Comparison of ENCODE assay signal across 12 cellular contexts in genomic region chr3:39166134-39166710, GRCh38. TPM values are rescaled to one million over a fixed set of nuclear protein-coding genes. Genes with fewer than 3 reads are reported as not detected.
DNase-seq lines count a peak whose midpoint lies in the region; ATAC-seq and TF ChIP-seq lines count a peak whose summit lies in the region.
"Had no signal": no experiment of that assay in that cellular context is flagged by ENCODE, and none has a peak within 500 bp of the region (broad histone marks: within the 10 kb centered on the region; RNA-seq: fewer than 3 reads in every experiment).

No MANE protein-coding gene starts in this region.

- no peak overlapping the region for H3K27ac Mint-ChIP-seq in activated CD8-positive, alpha-beta T cell treated with anti-CD3 and anti-CD28 coated beads for 36 hours
- no peak overlapping the region for H3K27ac Mint-ChIP-seq in activated CD8-positive, alpha-beta T cell treated with anti-CD3 and anti-CD28 coated beads, Interleukin-2, amount 10 ng/mL, durations not matched to agents 7 days and 5 days
- H3K27ac Mint-ChIP-seq: H9 had no signal

- H3K4me3 ChIP-seq in hepatocyte (no peak overlapping the region), vagina (no peak overlapping the region), transverse colon (no peak overlapping the region)

- H3K36me3 ChIP-seq in hepatocyte (replicated peaks; ENCODE audit: insufficient read depth, low read depth) (no peaks in the 10 kb centered on the region), vagina (no peaks in the 10 kb centered on the region), transverse colon (no peaks in the 10 kb centered on the region)

- no peaks in the 10 kb centered on the region for H3K9me2 ChIP-seq in hepatocyte (replicated peaks; ENCODE audit: insufficient read depth)

- WGBS in hepatocyte (ENCODE audit: low lambda C conversion rate, missing lambda C conversion rate) = 56% methylated on average over 3 of the region's 3 CpGs
- 51 to 77% methylated on average over 3 of the region's 3 CpGs for WGBS in transverse colon (ENCODE audit: low coverage in 1 of 2), 2 donors

- no peak for TF ChIP-seq EP300 in transverse colon (IDR thresholded peaks at IDR 0.05; ENCODE audit: low read depth)

- intact Hi-C loops in activated CD8-positive, alpha-beta T cell treated with anti-CD3 and anti-CD28 coated beads for 36 hours (cut with micrococcal nuclease) = no loop called here
- intact Hi-C loops in vagina (cut with DNase I) (no loop called here), transverse colon (cut with DNase I; ENCODE audit: low total_unique reads) (no loop called here)

- no peak overlapping the region for H3K4me3 Mint-ChIP-seq in activated CD8-positive, alpha-beta T cell treated with anti-CD3 and anti-CD28 coated beads for 36 hours
- H3K4me3 Mint-ChIP-seq in activated CD8-positive, alpha-beta T cell treated with anti-CD3 and anti-CD28 coated beads, Interleukin-2, amount 10 ng/mL, durations not matched to agents 7 days and 5 days = no peak overlapping the region
- H3K4me3 Mint-ChIP-seq: H9 had no signal

- CTCF ChIA-PET in activated CD8-positive, alpha-beta T cell treated with anti-CD3 and anti-CD28 coated beads for 36 hours (lab: Charles Lee) = interaction anchor here (0.6 to 3.1 kb wide), 2 partner anchors 18 to 122 kb away, joined by 3 to 14 read pairs; no protein-coding TSS in a partner anchor
- CTCF ChIA-PET in activated CD8-positive, alpha-beta T cell treated with anti-CD3 and anti-CD28 coated beads, Interleukin-2, amount 10 ng/mL, durations not matched to agents 7 days and 5 days (lab: Charles Lee) = interaction anchor here (1.0 to 2.8 kb wide), 5 partner anchors 10 to 122 kb away, joined by 3 to 9 read pairs (median 6); no protein-coding TSS in a partner anchor

- peak; percentile 55 for ATAC-seq in activated CD8-positive, alpha-beta T cell treated with anti-CD3 and anti-CD28 coated beads for 36 hours
- ATAC-seq in activated CD8-positive, alpha-beta T cell treated with anti-CD3 and anti-CD28 coated beads, Interleukin-2, amount 10 ng/mL, durations not matched to agents 7 days and 5 days = no peak
- ATAC-seq in HG03095 (IDR thresholded peaks at IDR 0.05; ENCODE audit: unreplicated experiment) (no peak), HG02642 (IDR thresholded peaks at IDR 0.05; ENCODE audit: poor library complexity, unreplicated experiment) (no peak)

- H3K27ac ChIP-seq in hepatocyte (peak overlapping the region; percentile 74), vagina (peak overlapping the region; percentile 12), transverse colon (peak overlapping the region in 1 of 4 donors; percentile 5)
- H3K27ac ChIP-seq: C4-2B had no signal

- H3K79me2 ChIP-seq in hepatocyte = no peaks in the 10 kb centered on the region

- TF ChIP-seq POLR2A in vagina (IDR thresholded peaks at IDR 0.05) (no peak), transverse colon (IDR thresholded peaks at IDR 0.05) (no peak)

- POLR2A ChIA-PET in activated CD8-positive, alpha-beta T cell treated with anti-CD3 and anti-CD28 coated beads for 36 hours (lab: Charles Lee) = interaction anchor here (1.0 to 1.5 kb wide), 3 partner anchors 10 to 102 kb away, joined by 3 to 4 read pairs (median 3); no protein-coding TSS in a partner anchor
- POLR2A ChIA-PET in activated CD8-positive, alpha-beta T cell treated with anti-CD3 and anti-CD28 coated beads, Interleukin-2, amount 10 ng/mL, durations not matched to agents 7 days and 5 days (lab: Charles Lee) = no interaction called here

- H3K4me1 ChIP-seq in hepatocyte (ENCODE audit: insufficient read depth) = no peaks in the 10 kb centered on the region
- H3K4me1 ChIP-seq in vagina = no peaks in the 10 kb centered on the region
- no peaks in the 10 kb centered on the region for H3K4me1 ChIP-seq in transverse colon

- H3K27me3 Mint-ChIP-seq in activated CD8-positive, alpha-beta T cell treated with anti-CD3 and anti-CD28 coated beads for 36 hours = no peaks in the 10 kb centered on the region
- H3K27me3 Mint-ChIP-seq in activated CD8-positive, alpha-beta T cell treated with anti-CD3 and anti-CD28 coated beads, Interleukin-2, amount 10 ng/mL, durations not matched to agents 7 days and 5 days (ENCODE audit: low read depth) = no peaks in the 10 kb centered on the region

- TF ChIP-seq CTCF in activated CD8-positive, alpha-beta T cell treated with anti-CD3 and anti-CD28 coated beads for 36 hours (IDR thresholded peaks at IDR 0.05) = no peak
- TF ChIP-seq CTCF in hepatocyte (IDR thresholded peaks at IDR 0.05; ENCODE audit: poor library complexity) (no peak), vagina (IDR thresholded peaks at IDR 0.05) (no peak), transverse colon (IDR thresholded peaks at IDR 0.05) (no peak)

- H3K36me3 Mint-ChIP-seq in activated CD8-positive, alpha-beta T cell treated with anti-CD3 and anti-CD28 coated beads for 36 hours (ENCODE audit: low read depth) = no peaks in the 10 kb centered on the region
- no peaks in the 10 kb centered on the region for H3K36me3 Mint-ChIP-seq in activated CD8-positive, alpha-beta T cell treated with anti-CD3 and anti-CD28 coated beads, Interleukin-2, amount 10 ng/mL, durations not matched to agents 7 days and 5 days (ENCODE audit: low read depth)

- H2AFZ ChIP-seq in hepatocyte = no peak overlapping the region

- no peaks in the 10 kb centered on the region for H4K20me1 ChIP-seq in hepatocyte (ENCODE audit: insufficient read depth, poor library complexity, severe bottlenecking)

- H3K9me3 ChIP-seq in hepatocyte (ENCODE audit: low read depth) (no peaks in the 10 kb centered on the region), vagina (no peaks in the 10 kb centered on the region), transverse colon (no peaks in the 10 kb centered on the region)

- no peaks in the 10 kb centered on the region for H3K27me3 ChIP-seq in hepatocyte
- H3K27me3 ChIP-seq in vagina = no peaks in the 10 kb centered on the region
- H3K27me3 ChIP-seq in transverse colon = no peaks in the 10 kb centered on the region

- no peak overlapping the region for H3K4me2 ChIP-seq in hepatocyte

- in situ Hi-C loops in transverse colon (cut with MboI; ENCODE audit: low pct_ligation_motif_present in 1 of 4, low pct_unique_long_range_greater_than_20kb in 1 of 4, low sequenced_read_pairs in 3 of 4) = no loop called here

- no peaks in the 10 kb centered on the region for H3K9me3 Mint-ChIP-seq in activated CD8-positive, alpha-beta T cell treated with anti-CD3 and anti-CD28 coated beads for 36 hours
- no peaks in the 10 kb centered on the region for H3K9me3 Mint-ChIP-seq in activated CD8-positive, alpha-beta T cell treated with anti-CD3 and anti-CD28 coated beads, Interleukin-2, amount 10 ng/mL, durations not matched to agents 7 days and 5 days (ENCODE audit: insufficient read depth)

- peak; percentile 1 for DNase-seq in activated CD8-positive, alpha-beta T cell treated with anti-CD3 and anti-CD28 coated beads for 36 hours
- DNase-seq in activated CD8-positive, alpha-beta T cell treated with anti-CD3 and anti-CD28 coated beads, Interleukin-2, amount 10 ng/mL, durations not matched to agents 7 days and 5 days = no peak
- DNase-seq in amniotic epithelial cell (ENCODE audit: low read depth) = peak; percentile 99
- DNase-seq in hepatocyte (ENCODE audit: low spot score) = peak; percentile 80
- no peak for DNase-seq in vagina (ENCODE audit: extremely low spot score in 2 of 2)
- DNase-seq in transverse colon = no peak
- DNase-seq: cerebellar nuclear complex, H9, SHP77 treated with DMSO at 0.1 percent for 48 hours had no signal

- peaks cover 18% of the 10 kb centered on the region for H3K4me1 Mint-ChIP-seq in activated CD8-positive, alpha-beta T cell treated with anti-CD3 and anti-CD28 coated beads for 36 hours (ENCODE audit: low read depth)
- H3K4me1 Mint-ChIP-seq in activated CD8-positive, alpha-beta T cell treated with anti-CD3 and anti-CD28 coated beads, Interleukin-2, amount 10 ng/mL, durations not matched to agents 7 days and 5 days (ENCODE audit: low read depth) = peaks cover 18% of the 10 kb centered on the region

RNA-seq across cellular contexts. Expression of gene CSRNP1, which starts 12.8 kb away (rescaled TPM):
- total RNA-seq in activated CD8-positive, alpha-beta T cell treated with anti-CD3 and anti-CD28 coated beads for 36 hours = 10 to 100 TPM; 88.0 to 88.3 TPM
- 10 to 100 TPM; 15.6 to 16.0 TPM for total RNA-seq in activated CD8-positive, alpha-beta T cell treated with anti-CD3 and anti-CD28 coated beads, Interleukin-2, amount 10 ng/mL, durations not matched to agents 7 days and 5 days
- total RNA-seq in hepatocyte = 71.6 and 78.7 TPM in 2 replicates
- 112 and 115 TPM in 2 replicates for polyA plus RNA-seq in hepatocyte
- 99.7 TPM for total RNA-seq in vagina
- total RNA-seq in transverse colon = 100 to 1,000 TPM in 1 of 4 donors, 10 to 100 TPM in 3; 10.9 to 112 (median 38.4) TPM

RNA-seq across cellular contexts. Expression of gene XIRP1, which starts 26.2 kb away (rescaled TPM):
- 1 to 10 TPM; 2.5 TPM for total RNA-seq in activated CD8-positive, alpha-beta T cell treated with anti-CD3 and anti-CD28 coated beads for 36 hours
- not detected for total RNA-seq in activated CD8-positive, alpha-beta T cell treated with anti-CD3 and anti-CD28 coated beads, Interleukin-2, amount 10 ng/mL, durations not matched to agents 7 days and 5 days
- total RNA-seq in hepatocyte (0.10 TPM in 1 of 2 replicates, not detected in the other), vagina (not detected), transverse colon (1 to 10 TPM in 1 of 4 donors, under 1 TPM in 1, not detected in 2; 0.40 to 6.0 TPM)
- 1.4 TPM in 1 of 2 replicates, not detected in the other for polyA plus RNA-seq in hepatocyte
- total RNA-seq: H9 had no signal

RNA-seq across cellular contexts. Expression of gene TTC21A, which starts 58.7 kb away (rescaled TPM):
- total RNA-seq in activated CD8-positive, alpha-beta T cell treated with anti-CD3 and anti-CD28 coated beads for 36 hours = under 1 TPM; 0.69 to 0.79 TPM
- total RNA-seq in activated CD8-positive, alpha-beta T cell treated with anti-CD3 and anti-CD28 coated beads, Interleukin-2, amount 10 ng/mL, durations not matched to agents 7 days and 5 days = 1 to 10 TPM in 1 of 2 experiments, under 1 TPM in 1; 0.97 to 1.2 TPM
- total RNA-seq in hepatocyte (1.2 and 3.7 TPM in 2 replicates), vagina (8.8 TPM), transverse colon (100 to 1,000 TPM in 1 of 4 donors, 10 to 100 TPM in 2, 1 to 10 TPM in 1; 6.8 to 101 (median 30.3) TPM)
- 6.5 and 7.6 TPM in 2 replicates for polyA plus RNA-seq in hepatocyte

RNA-seq across cellular contexts. Expression of gene GORASP1, which starts 58.8 kb away (rescaled TPM):
- total RNA-seq in activated CD8-positive, alpha-beta T cell treated with anti-CD3 and anti-CD28 coated beads for 36 hours = 10 to 100 TPM; 16.2 to 18.3 TPM
- total RNA-seq in activated CD8-positive, alpha-beta T cell treated with anti-CD3 and anti-CD28 coated beads, Interleukin-2, amount 10 ng/mL, durations not matched to agents 7 days and 5 days = 10 to 100 TPM; 10.8 to 11.0 TPM
- 38.0 and 48.6 TPM in 2 replicates for total RNA-seq in hepatocyte
- 42.0 and 49.0 TPM in 2 replicates for polyA plus RNA-seq in hepatocyte
- total RNA-seq in vagina = 45.9 TPM
- total RNA-seq in transverse colon = 100 to 1,000 TPM in 1 of 4 donors, 10 to 100 TPM in 3; 86.8 to 135 (median 96.3) TPM

Comparison
In these comparisons a context has a peak if more than half of its experiments do, and no peak if none do; other contexts are left out.
1. DNase-seq: peak in activated CD8-positive, alpha-beta T cell treated with anti-CD3 and anti-CD28 coated beads for 36 hours (single experiment), amniotic epithelial cell (single experiment) and hepatocyte (single experiment); none in activated CD8-positive, alpha-beta T cell treated with anti-CD3 and anti-CD28 coated beads, Interleukin-2, amount 10 ng/mL, durations not matched to agents 7 days and 5 days (single experiment), vagina (0 of 2) and transverse colon (single experiment).